ENCODE assay signal across 14 cellular contexts in genomic region chr19:18430417-18431144, GRCh38. TPM values are rescaled to one million over a fixed set of nuclear protein-coding genes. Genes with fewer than 3 reads are reported as not detected.
DNase-seq lines count a peak whose midpoint lies in the region; ATAC-seq, FAIRE-seq and TF ChIP-seq lines count a peak whose summit lies in the region.
"Had no signal": no experiment of that assay in that cellular context is flagged by ENCODE, and none has a peak within 500 bp of the region (broad histone marks: within the 10 kb centered on the region; RNA-seq: fewer than 3 reads in every experiment).

No MANE protein-coding gene starts in this region.

- TF ChIP-seq CTCF in CD14-positive monocyte (IDR thresholded peaks at IDR 0.05) (no peak), nephron progenitor cell (IDR thresholded peaks at IDR 0.05) (no peak)

- H4K91ac ChIP-seq in trophoblast cell (ENCODE audit: low read depth, low read length) = no peak overlapping the region

- WGBS in trophoblast cell (ENCODE audit: extremely low coverage, insufficient coverage, insufficient read length) = no CpG with 5 or more reads among the region's 21 CpGs

- H3K9me3 Mint-ChIP-seq in CD14-positive monocyte (no peaks in the 10 kb centered on the region), nephron progenitor cell (no peaks in the 10 kb centered on the region)
- no peaks in the 10 kb centered on the region for H3K9me3 Mint-ChIP-seq in activated naive CD8-positive, alpha-beta T cell treated with anti-CD3 and anti-CD28 coated beads, Interleukin-2, amount 50 U/mL, for 24 hours

- H3K27me3 Mint-ChIP-seq in CD14-positive monocyte (ENCODE audit: low read depth in 3 of 3) (peaks cover 12 to 33% (median 14%) of the 10 kb centered on the region in 3 donors), nephron progenitor cell (ENCODE audit: low read depth, poor library complexity) (peaks cover 4% of the 10 kb centered on the region)
- H3K27me3 Mint-ChIP-seq in activated naive CD8-positive, alpha-beta T cell treated with anti-CD3 and anti-CD28 coated beads, Interleukin-2, amount 50 U/mL, for 24 hours = no peaks in the 10 kb centered on the region

- no peak overlapping the region for H2BK12ac ChIP-seq in trophoblast cell (ENCODE audit: low read length)

- DNase-seq in CD14-positive monocyte (ENCODE audit: low spot score) = no peak
- no peak for DNase-seq in GM12892 (ENCODE audit: insufficient read length)
- no peak for DNase-seq in activated naive CD8-positive, alpha-beta T cell treated with anti-CD3 and anti-CD28 coated beads, Interleukin-2, amount 50 U/mL, for 24 hours
- DNase-seq in nephron progenitor cell = no peak
- no peak for DNase-seq in trophoblast cell
- no peak for DNase-seq in SKM-1 treated with dmso at 0.1 percent for 144 hours (lab: John Stamatoyannopoulos, UW; ENCODE audit: unreplicated experiment)
- DNase-seq in globus pallidus (ENCODE audit: low spot score) = no peak
- DNase-seq: NCI-H1092, NCI-H2227 treated with DMSO at 0.1 percent for 48 hours, psoas muscle, SHP77 treated with DMSO at 0.1 percent for 48 hours had no signal

- no peak overlapping the region for H3K9ac ChIP-seq in trophoblast cell (ENCODE audit: low read length)

- intact Hi-C loops in CD14-positive monocyte (cut with micrococcal nuclease) = no loop called here

- H3K4me1 Mint-ChIP-seq in CD14-positive monocyte = peaks cover 17% of the 10 kb centered on the region
- peaks cover 24% of the 10 kb centered on the region for H3K4me1 Mint-ChIP-seq in activated naive CD8-positive, alpha-beta T cell treated with anti-CD3 and anti-CD28 coated beads, Interleukin-2, amount 50 U/mL, for 24 hours
- H3K4me1 Mint-ChIP-seq in nephron progenitor cell = peaks cover 40% of the 10 kb centered on the region

- no peak overlapping the region for H2AFZ ChIP-seq in trophoblast cell (ENCODE audit: insufficient read depth, low read length, poor library complexity)

- H3K4me1 ChIP-seq in trophoblast cell (ENCODE audit: control insufficient read depth in 1 of 2, insufficient read depth in 2 of 2, low read length in 2 of 2) = peaks cover 29 to 30% of the 10 kb centered on the region in 2 experiments

- H3K79me1 ChIP-seq in trophoblast cell (ENCODE audit: low read length) = peaks cover 20% of the 10 kb centered on the region

- no peak overlapping the region for H3K4ac ChIP-seq in trophoblast cell (ENCODE audit: low read depth, low read length)

- peaks cover 12 to 16% of the 10 kb centered on the region in 2 experiments for H3K36me3 ChIP-seq in trophoblast cell (ENCODE audit: control insufficient read depth in 1 of 2, insufficient read depth in 2 of 2, low read length in 2 of 2)

- H3K27ac Mint-ChIP-seq in CD14-positive monocyte (peak overlapping the region in 4 of 7 donors; percentile 56 to 76 (median 74)), nephron progenitor cell (peak overlapping the region; percentile 75)
- no peak overlapping the region for H3K27ac Mint-ChIP-seq in activated naive CD8-positive, alpha-beta T cell treated with anti-CD3 and anti-CD28 coated beads, Interleukin-2, amount 50 U/mL, for 24 hours

- H2BK5ac ChIP-seq in trophoblast cell (ENCODE audit: low read depth, low read length, poor library complexity) = no peak overlapping the region

- H3K36me3 Mint-ChIP-seq in CD14-positive monocyte = peaks cover 1 to 24% of the 10 kb centered on the region in 2 donors
- H3K36me3 Mint-ChIP-seq in activated naive CD8-positive, alpha-beta T cell treated with anti-CD3 and anti-CD28 coated beads, Interleukin-2, amount 50 U/mL, for 24 hours (ENCODE audit: low read depth) = peaks cover 3% of the 10 kb centered on the region
- peaks cover 5% of the 10 kb centered on the region for H3K36me3 Mint-ChIP-seq in nephron progenitor cell (ENCODE audit: low read depth)

- no peak for TF ChIP-seq POLR2A in GM12892 (IDR thresholded peaks at IDR 0.05; ENCODE audit: low read depth, low read length)

- H3K79me2 ChIP-seq in trophoblast cell (ENCODE audit: control insufficient read depth, insufficient read depth, low read length, poor library complexity) = peaks cover 7% of the 10 kb centered on the region

- H3K27me3 ChIP-seq in trophoblast cell (ENCODE audit: insufficient read depth, low read length) = no peaks in the 10 kb centered on the region

- no peak overlapping the region for H2BK120ac ChIP-seq in trophoblast cell (ENCODE audit: insufficient read depth, low read length, poor library complexity)

- H3K4me3 Mint-ChIP-seq in CD14-positive monocyte (no peak overlapping the region), nephron progenitor cell (peak overlapping the region; percentile 49)
- H3K4me3 Mint-ChIP-seq in activated naive CD8-positive, alpha-beta T cell treated with anti-CD3 and anti-CD28 coated beads, Interleukin-2, amount 50 U/mL, for 24 hours = peak overlapping the region; percentile 43

- ATAC-seq in activated naive CD8-positive, alpha-beta T cell treated with anti-CD3 and anti-CD28 coated beads, Interleukin-2, amount 50 U/mL, for 24 hours = no peak
- ATAC-seq: psoas muscle had no signal

- H3K4me2 ChIP-seq in trophoblast cell (ENCODE audit: low read length) = no peak overlapping the region

- H4K12ac ChIP-seq in trophoblast cell (ENCODE audit: low read depth, low read length) = no peak overlapping the region

- no peak overlapping the region for H3K27ac ChIP-seq in trophoblast cell (ENCODE audit: low read depth, low read length)
- H3K27ac ChIP-seq: epithelial cell of prostate, psoas muscle had no signal

- H3K9me3 ChIP-seq in trophoblast cell (ENCODE audit: insufficient read depth, low read depth, low read length) = no peaks in the 10 kb centered on the region
- H3K9me3 ChIP-seq: psoas muscle had no signal

- no peak overlapping the region for H3K23ac ChIP-seq in trophoblast cell (ENCODE audit: low read length)

- H3K4me3 ChIP-seq in trophoblast cell (ENCODE audit: low read depth, low read length) = no peak overlapping the region
- H3K4me3 ChIP-seq: psoas muscle had no signal

- no peak overlapping the region for H3K18ac ChIP-seq in trophoblast cell (ENCODE audit: low read length)

- no peak overlapping the region for H2AK5ac ChIP-seq in trophoblast cell (ENCODE audit: low read length)

- H4K8ac ChIP-seq in trophoblast cell (ENCODE audit: low read depth, low read length) = no peak overlapping the region

- H3K14ac ChIP-seq in trophoblast cell (ENCODE audit: low read length) = no peak overlapping the region

- peak; percentile 53 for FAIRE-seq in GM12892 (lab: Jason Lieb, UNC)
- FAIRE-seq: G401.6, islet of Langerhans had no signal

RNA-seq across cellular contexts. Expression of gene ISYNA1, which starts 7.4 kb away (rescaled TPM):
- polyA plus RNA-seq in CD14-positive monocyte = not detected
- 9.3 TPM for polyA plus RNA-seq in GM12892 (2012; ENCODE audit: missing spikeins)
- polyA plus RNA-seq in trophoblast cell (2013) = 476 and 488 TPM in 2 replicates

RNA-seq across cellular contexts. Expression of gene SSBP4, which starts 11.4 kb away (rescaled TPM):
- 10 to 100 TPM; 38.5 to 48.3 TPM for polyA plus RNA-seq in CD14-positive monocyte
- polyA plus RNA-seq in GM12892 (2012; ENCODE audit: missing spikeins) = 24.2 TPM
- polyA plus RNA-seq in trophoblast cell (2013) = 51.1 and 52.0 TPM in 2 replicates

RNA-seq across cellular contexts. Expression of gene LRRC25, which starts 33.2 kb away (rescaled TPM):
- 100 to 1,000 TPM; 416 to 581 TPM for polyA plus RNA-seq in CD14-positive monocyte
- 1.1 TPM for polyA plus RNA-seq in GM12892 (2012; ENCODE audit: missing spikeins)
- polyA plus RNA-seq in trophoblast cell (2013) = not detected in 2 replicates

RNA-seq across cellular contexts. Expression of gene GDF15, which starts 44.6 kb away (rescaled TPM):
- not detected for polyA plus RNA-seq in CD14-positive monocyte
- 1.6 TPM for polyA plus RNA-seq in GM12892 (2012; ENCODE audit: missing spikeins)
- polyA plus RNA-seq in trophoblast cell (2013) = 182 and 198 TPM in 2 replicates

Comparison
In these comparisons a context has a peak if more than half of its experiments do, and no peak if none do; other contexts are left out.
1. H3K4me3 Mint-ChIP-seq: peak in activated naive CD8-positive, alpha-beta T cell treated with anti-CD3 and anti-CD28 coated beads, Interleukin-2, amount 50 U/mL, for 24 hours (single experiment) and nephron progenitor cell (single experiment); none in CD14-positive monocyte (0 of 2).